Comparison of ENCODE assay signal across 19 cellular contexts in genomic region chr1:5973771-5974170, GRCh38.
A peak's percentile ranks its signal among the peaks of the same experiment; 100 is the strongest.
DNase-seq lines count a peak whose midpoint lies in the region; ATAC-seq lines count a peak whose summit lies in the region.
"Had no signal": no experiment of that assay in that cellular context is flagged by ENCODE, and none has a peak within 500 bp of the region (broad histone marks: within the 10 kb centered on the region; RNA-seq: fewer than 3 reads in every experiment).

No MANE protein-coding gene starts in this region.

- peak in 12 of 14 donors; percentile 20 to 75 (median 54) for DNase-seq in C1 segment of cervical spinal cord (lab: John Stamatoyannopoulos, UW)
- DNase-seq in head of caudate nucleus = peak in 41 of 42 donors; percentile 40 to 90 (median 77)
- peak; percentile 82 for DNase-seq in putamen (ENCODE audit: low spot score)
- DNase-seq in NCI-H2171 (lab: John Stamatoyannopoulos, UW) = no peak
- DNase-seq: activated gamma-delta T cell; body of pancreas; effector memory CD4-positive, alpha-beta T cell; MM.1S; NCI-H2081; NCI-H748 treated with DMSO at 0.1 percent for 48 hours; stimulated activated CD4-positive, alpha-beta T cell treated with anti-CD3 and anti-CD28 coated beads, Interleukin-1b, Interleukin-23, amount 100 ng/mL, for 48 hours had no signal

- intact Hi-C loops in head of caudate nucleus (cut with DNase I) = no loop called here

- ATAC-seq in HG03354 (IDR thresholded peaks at IDR 0.05; ENCODE audit: poor library complexity, severe bottlenecking, unreplicated experiment) = no peak
- no peak for ATAC-seq in GM21381 (IDR thresholded peaks at IDR 0.05; ENCODE audit: unreplicated experiment)
- no peak for ATAC-seq in GM21526 (IDR thresholded peaks at IDR 0.05; ENCODE audit: low FRiP score, unreplicated experiment)
- ATAC-seq: body of pancreas; naive thymus-derived CD8-positive, alpha-beta T cell; Panc1 had no signal

- H3K27ac ChIP-seq in angular gyrus (ENCODE audit: low read depth, low read length) = peak overlapping the region; percentile 41
- H3K27ac ChIP-seq: body of pancreas, right atrium auricular region, suprapubic skin had no signal
